ENCODE assay signal across 10 cellular contexts in the genomic region with DNA sequence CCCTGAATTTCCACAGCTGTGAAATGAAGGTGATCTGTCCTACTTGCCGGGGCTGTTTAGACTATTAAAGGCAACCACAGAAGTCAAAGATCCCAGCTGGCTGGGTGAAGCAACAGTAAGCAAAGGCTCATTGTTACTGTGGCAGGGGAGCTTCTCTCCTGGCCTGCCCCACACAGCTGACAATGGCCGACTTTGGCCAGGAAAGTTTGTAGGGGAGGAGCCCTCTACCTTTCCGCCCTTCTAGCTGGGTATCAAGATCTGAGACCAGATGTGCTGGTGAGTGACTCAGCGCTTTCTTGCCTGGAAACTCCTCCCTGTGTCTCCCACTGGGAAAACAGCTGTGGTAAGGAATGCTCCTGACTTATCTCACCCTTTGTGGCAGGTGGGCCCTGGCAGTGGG.
DNase-seq lines count a peak whose midpoint lies in the region; ATAC-seq and TF ChIP-seq lines count a peak whose summit lies in the region.
"Had no signal": no experiment of that assay in that cellular context is flagged by ENCODE, and none has a peak within 500 bp of the region (broad histone marks: within the 10 kb centered on the region; RNA-seq: fewer than 3 reads in every experiment).

No MANE protein-coding gene starts in this region.

- POLR2A ChIA-PET in HEK293 (lab: Yijun Ruan, JAX): no interaction called here

- H3K9me3 ChIP-seq in HEK293 (ENCODE audit: control insufficient read depth, insufficient read depth, low read depth, low read length) (no peaks in the 10 kb centered on the region), SK-N-MC (ENCODE audit: low read depth, low read length) (no peaks in the 10 kb centered on the region)

- DNase-seq in AG08395 (ENCODE audit: low spot score): peak; percentile 4
- DNase-seq in SK-N-MC (ENCODE audit: low read depth, low spot score): no peak
- DNase-seq in iPS-NIHi11 (ENCODE audit: low spot score): peak; percentile 41
- no peak for DNase-seq in HPDE6-E6E7 (ENCODE audit: extremely low spot score)
- no peak for DNase-seq in NCI-H446 treated with DMSO at 0.1 percent for 48 hours (lab: John Stamatoyannopoulos, UW)
- DNase-seq in NCI-H446 (lab: John Stamatoyannopoulos, UW): no peak
- DNase-seq: T-helper 9 cell had no signal

- no peak overlapping the region for H3K9ac ChIP-seq in SK-N-MC (ENCODE audit: insufficient read length)
- H3K9ac ChIP-seq: parathyroid adenoma had no signal

- no peak for ATAC-seq in HG02938 (IDR thresholded peaks at IDR 0.05; ENCODE audit: unreplicated experiment)

- H3K36me3 ChIP-seq in HEK293 (ENCODE audit: control insufficient read depth in 2 of 2, insufficient read depth in 1 of 2, low read length in 2 of 2) (no peaks in the 10 kb centered on the region), SK-N-MC (ENCODE audit: insufficient read depth, low read length) (no peaks in the 10 kb centered on the region)

- TF ChIP-seq CTCF in HEK293 (tag by site-specific recombination; IDR thresholded peaks at IDR 0.05): no peak

- H3K27ac ChIP-seq in HEK293 (ENCODE audit: extremely low read depth, low read depth, low read length) (no peak overlapping the region), SK-N-MC (peak overlapping the region; percentile 73)
- H3K27ac ChIP-seq: parathyroid adenoma had no signal

- no peak overlapping the region for H3K4me3 ChIP-seq in HEK293 (ENCODE audit: low read depth, low read length)
- H3K4me3 ChIP-seq in SK-N-MC: peak overlapping the region; percentile 36; the same call in 1 of the 2 replicates

- H3K4me1 ChIP-seq in HEK293 (ENCODE audit: control insufficient read depth, insufficient read depth, low read length): peaks cover 4% of the 10 kb centered on the region; the same call in 1 of the 2 replicates
- H3K4me1 ChIP-seq: parathyroid adenoma had no signal

- CTCF ChIA-PET in HEK293 (lab: Yijun Ruan, JAX): interaction anchor here (0.8 to 1.0 kb wide), 2 partner anchors 10 to 54 kb away, joined by 3 read pairs; no protein-coding TSS in a partner anchor

TF ChIP-seq in HEK293, 187 proteins besides CTCF, POLR2A, EP300 and RAD21:
- TF ChIP-seq RBAK (tag by site-specific recombination; IDR thresholded peaks at IDR 0.05): no peak
- TF ChIP-seq, protein P1, sequence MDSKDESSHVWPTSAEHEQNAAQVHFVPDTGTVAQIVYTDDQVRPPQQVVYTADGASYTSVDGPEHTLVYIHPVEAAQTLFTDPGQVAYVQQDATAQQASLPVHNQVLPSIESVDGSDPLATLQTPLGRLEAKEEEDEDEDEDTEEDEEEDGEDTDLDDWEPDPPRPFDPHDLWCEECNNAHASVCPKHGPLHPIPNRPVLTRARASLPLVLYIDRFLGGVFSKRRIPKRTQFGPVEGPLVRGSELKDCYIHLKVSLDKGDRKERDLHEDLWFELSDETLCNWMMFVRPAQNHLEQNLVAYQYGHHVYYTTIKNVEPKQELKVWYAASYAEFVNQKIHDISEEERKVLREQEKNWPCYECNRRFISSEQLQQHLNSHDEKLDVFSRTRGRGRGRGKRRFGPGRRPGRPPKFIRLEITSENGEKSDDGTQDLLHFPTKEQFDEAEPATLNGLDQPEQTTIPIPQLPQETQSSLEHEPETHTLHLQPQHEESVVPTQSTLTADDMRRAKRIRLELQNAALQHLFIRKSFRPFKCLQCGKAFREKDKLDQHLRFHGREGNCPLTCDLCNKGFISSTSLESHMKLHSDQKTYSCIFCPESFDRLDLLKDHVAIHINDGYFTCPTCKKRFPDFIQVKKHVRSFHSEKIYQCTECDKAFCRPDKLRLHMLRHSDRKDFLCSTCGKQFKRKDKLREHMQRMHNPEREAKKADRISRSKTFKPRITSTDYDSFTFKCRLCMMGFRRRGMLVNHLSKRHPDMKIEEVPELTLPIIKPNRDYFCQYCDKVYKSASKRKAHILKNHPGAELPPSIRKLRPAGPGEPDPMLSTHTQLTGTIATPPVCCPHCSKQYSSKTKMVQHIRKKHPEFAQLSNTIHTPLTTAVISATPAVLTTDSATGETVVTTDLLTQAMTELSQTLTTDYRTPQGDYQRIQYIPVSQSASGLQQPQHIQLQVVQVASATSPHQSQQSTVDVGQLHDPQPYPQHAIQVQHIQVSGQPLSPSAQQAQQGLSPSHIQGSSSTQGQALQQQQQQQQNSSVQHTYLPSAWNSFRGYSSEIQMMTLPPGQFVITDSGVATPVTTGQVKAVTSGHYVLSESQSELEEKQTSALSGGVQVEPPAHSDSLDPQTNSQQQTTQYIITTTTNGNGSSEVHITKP (tag by site-specific recombination; IDR thresholded peaks at IDR 0.05): 0 out of 2 replicates have a peak, but pooled peaks have one; percentile 24
- TF ChIP-seq, protein P2, sequence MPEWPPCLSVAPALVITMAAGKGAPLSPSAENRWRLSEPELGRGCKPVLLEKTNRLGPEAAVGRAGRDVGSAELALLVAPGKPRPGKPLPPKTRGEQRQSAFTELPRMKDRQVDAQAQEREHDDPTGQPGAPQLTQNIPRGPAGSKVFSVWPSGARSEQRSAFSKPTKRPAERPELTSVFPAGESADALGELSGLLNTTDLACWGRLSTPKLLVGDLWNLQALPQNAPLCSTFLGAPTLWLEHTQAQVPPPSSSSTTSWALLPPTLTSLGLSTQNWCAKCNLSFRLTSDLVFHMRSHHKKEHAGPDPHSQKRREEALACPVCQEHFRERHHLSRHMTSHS (tag by site-specific recombination; IDR thresholded peaks at IDR 0.05): no peak
- 0 out of 2 replicates have a peak, but pooled peaks have one; percentile 21 for TF ChIP-seq GLIS1 (tag by site-specific recombination; IDR thresholded peaks at IDR 0.05)
- TF ChIP-seq ZFHX2 (tag by site-specific recombination; conservative IDR thresholded peaks at IDR 0.05): no peak
- TF ChIP-seq SP7 (tag by site-specific recombination; IDR thresholded peaks at IDR 0.05): no peak
- TF ChIP-seq, protein P3, sequence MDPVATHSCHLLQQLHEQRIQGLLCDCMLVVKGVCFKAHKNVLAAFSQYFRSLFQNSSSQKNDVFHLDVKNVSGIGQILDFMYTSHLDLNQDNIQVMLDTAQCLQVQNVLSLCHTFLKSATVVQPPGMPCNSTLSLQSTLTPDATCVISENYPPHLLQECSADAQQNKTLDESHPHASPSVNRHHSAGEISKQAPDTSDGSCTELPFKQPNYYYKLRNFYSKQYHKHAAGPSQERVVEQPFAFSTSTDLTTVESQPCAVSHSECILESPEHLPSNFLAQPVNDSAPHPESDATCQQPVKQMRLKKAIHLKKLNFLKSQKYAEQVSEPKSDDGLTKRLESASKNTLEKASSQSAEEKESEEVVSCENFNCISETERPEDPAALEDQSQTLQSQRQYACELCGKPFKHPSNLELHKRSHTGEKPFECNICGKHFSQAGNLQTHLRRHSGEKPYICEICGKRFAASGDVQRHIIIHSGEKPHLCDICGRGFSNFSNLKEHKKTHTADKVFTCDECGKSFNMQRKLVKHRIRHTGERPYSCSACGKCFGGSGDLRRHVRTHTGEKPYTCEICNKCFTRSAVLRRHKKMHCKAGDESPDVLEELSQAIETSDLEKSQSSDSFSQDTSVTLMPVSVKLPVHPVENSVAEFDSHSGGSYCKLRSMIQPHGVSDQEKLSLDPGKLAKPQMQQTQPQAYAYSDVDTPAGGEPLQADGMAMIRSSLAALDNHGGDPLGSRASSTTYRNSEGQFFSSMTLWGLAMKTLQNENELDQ (tag by site-specific recombination; IDR thresholded peaks at IDR 0.05; ENCODE audit: low read depth): no peak
- TF ChIP-seq ZNF221 (tag by site-specific recombination; IDR thresholded peaks at IDR 0.05; ENCODE audit: borderline replicate concordance): no peak
- peak; percentile 54; the same call in 1 of the 2 replicates for TF ChIP-seq MZF1 (tag by site-specific recombination; IDR thresholded peaks at IDR 0.05; ENCODE audit: borderline replicate concordance)
- TF ChIP-seq PRDM1 (tag by site-specific recombination; IDR thresholded peaks at IDR 0.05): 0 out of 2 replicates have a peak, but pooled peaks have one; percentile 5

Comparison
In these comparisons a context has a peak if more than half of its experiments do, and no peak if none do; other contexts are left out.
1. DNase-seq: peak in AG08395 (single experiment) and iPS-NIHi11 (single experiment); none in SK-N-MC (single experiment), HPDE6-E6E7 (single experiment), NCI-H446 treated with DMSO at 0.1 percent for 48 hours (single experiment) and NCI-H446 (0 of 2).